In the genomic region with DNA sequence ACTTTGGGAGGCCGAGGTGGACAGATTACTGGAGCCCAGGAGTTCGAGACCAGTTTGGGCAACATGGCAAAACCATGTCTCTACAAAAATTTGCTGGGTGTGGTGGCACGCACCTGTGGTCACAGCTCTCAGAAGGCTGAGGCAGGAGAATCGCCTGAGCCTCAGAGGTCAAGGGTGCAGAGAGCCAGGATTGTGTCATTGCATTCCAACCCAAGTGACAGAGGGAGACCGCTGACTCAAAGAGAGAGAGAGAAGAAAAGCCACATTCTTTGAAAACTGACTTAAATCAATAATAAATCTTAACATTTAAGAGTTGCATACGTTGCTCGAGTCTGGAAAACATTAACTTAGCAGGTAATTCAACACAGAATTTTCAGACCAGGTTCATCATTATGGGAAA, we compare ENCODE assay signal across 14 cellular contexts.
DNase-seq lines count a peak whose midpoint lies in the region; ATAC-seq lines count a peak whose summit lies in the region.
"Had no signal": no experiment of that assay in that cellular context is flagged by ENCODE, and none has a peak within 500 bp of the region (broad histone marks: within the 10 kb centered on the region; RNA-seq: fewer than 3 reads in every experiment).

No MANE protein-coding gene starts in this region.

- DNase-seq in Caki2 (ENCODE audit: low read depth): peak; percentile 81
- DNase-seq in activated T-helper 2 cell treated with anti-CD3 and anti-CD28 coated beads, Interferon-gamma antibody, Interleukin-2, Interleukin-4, amounts not matched to agents 10 μg/mL and 5 μg/mL and 100 μg/mL, durations not matched to agents 14 hours and 24 hours and 36 hours (ENCODE audit: low spot score): no peak
- DNase-seq in retina: no peak
- DNase-seq in NCI-H2081 (lab: John Stamatoyannopoulos, UW): no peak
- DNase-seq in SHP77 (lab: John Stamatoyannopoulos, UW): no peak
- DNase-seq: activated naive CD8-positive, alpha-beta T cell treated with anti-CD3 and anti-CD28 coated beads, Interleukin-2, amount 10 ng/mL, durations not matched to agents 7 days and 5 days; cortex of kidney; GF-D8; naive thymus-derived CD8-positive, alpha-beta T cell; NCI-H1436 treated with DMSO at 0.1 percent for 48 hours; stimulated activated CD4-positive, alpha-beta T cell treated with anti-CD3 and anti-CD28 coated beads, Interleukin-15, amount 100 ng/mL, for 24 hours had no signal

- H3K27me3 Mint-ChIP-seq in activated T-helper 2 cell treated with anti-CD3 and anti-CD28 coated beads, Interferon-gamma antibody, Interleukin-2, Interleukin-4, amounts not matched to agents 10 μg/mL and 5 μg/mL and 100 μg/mL, durations not matched to agents 14 hours and 24 hours and 36 hours (ENCODE audit: low read depth): no peaks in the 10 kb centered on the region

- no peak overlapping the region for H3K4me3 Mint-ChIP-seq in activated T-helper 2 cell treated with anti-CD3 and anti-CD28 coated beads, Interferon-gamma antibody, Interleukin-2, Interleukin-4, amounts not matched to agents 10 μg/mL and 5 μg/mL and 100 μg/mL, durations not matched to agents 14 hours and 24 hours and 36 hours (ENCODE audit: low read depth)
- H3K4me3 Mint-ChIP-seq: activated naive CD8-positive, alpha-beta T cell treated with anti-CD3 and anti-CD28 coated beads, Interleukin-2, amount 10 ng/mL, durations not matched to agents 7 days and 5 days; naive thymus-derived CD8-positive, alpha-beta T cell had no signal

- peak overlapping the region; percentile 42 for H3K27ac Mint-ChIP-seq in activated T-helper 2 cell treated with anti-CD3 and anti-CD28 coated beads, Interferon-gamma antibody, Interleukin-2, Interleukin-4, amounts not matched to agents 10 μg/mL and 5 μg/mL and 100 μg/mL, durations not matched to agents 14 hours and 24 hours and 36 hours
- H3K27ac Mint-ChIP-seq: activated naive CD8-positive, alpha-beta T cell treated with anti-CD3 and anti-CD28 coated beads, Interleukin-2, amount 10 ng/mL, durations not matched to agents 7 days and 5 days had no signal

- ATAC-seq in GM18907 (IDR thresholded peaks at IDR 0.05; ENCODE audit: unreplicated experiment) (peak; percentile 88), HG03175 (IDR thresholded peaks at IDR 0.05; ENCODE audit: unreplicated experiment) (peak; percentile 89), HG03354 (IDR thresholded peaks at IDR 0.05; ENCODE audit: poor library complexity, severe bottlenecking, unreplicated experiment) (no peak)
- ATAC-seq: naive thymus-derived CD8-positive, alpha-beta T cell had no signal

- in situ Hi-C loops in Caki2 (cut with HindIII; ENCODE audit: low pct_unique_long_range_greater_than_20kb, low sequenced_read_pairs): no loop called here

- no peaks in the 10 kb centered on the region for H3K9me3 Mint-ChIP-seq in activated T-helper 2 cell treated with anti-CD3 and anti-CD28 coated beads, Interferon-gamma antibody, Interleukin-2, Interleukin-4, amounts not matched to agents 10 μg/mL and 5 μg/mL and 100 μg/mL, durations not matched to agents 14 hours and 24 hours and 36 hours
- H3K9me3 Mint-ChIP-seq: activated naive CD8-positive, alpha-beta T cell treated with anti-CD3 and anti-CD28 coated beads, Interleukin-2, amount 10 ng/mL, durations not matched to agents 7 days and 5 days; naive thymus-derived CD8-positive, alpha-beta T cell had no signal

- no peaks in the 10 kb centered on the region for H3K36me3 Mint-ChIP-seq in activated T-helper 2 cell treated with anti-CD3 and anti-CD28 coated beads, Interferon-gamma antibody, Interleukin-2, Interleukin-4, amounts not matched to agents 10 μg/mL and 5 μg/mL and 100 μg/mL, durations not matched to agents 14 hours and 24 hours and 36 hours (ENCODE audit: low read depth)
- H3K36me3 Mint-ChIP-seq: activated naive CD8-positive, alpha-beta T cell treated with anti-CD3 and anti-CD28 coated beads, Interleukin-2, amount 10 ng/mL, durations not matched to agents 7 days and 5 days; naive thymus-derived CD8-positive, alpha-beta T cell had no signal

- peaks cover 6% of the 10 kb centered on the region for H3K4me1 Mint-ChIP-seq in activated T-helper 2 cell treated with anti-CD3 and anti-CD28 coated beads, Interferon-gamma antibody, Interleukin-2, Interleukin-4, amounts not matched to agents 10 μg/mL and 5 μg/mL and 100 μg/mL, durations not matched to agents 14 hours and 24 hours and 36 hours (ENCODE audit: low read depth)
- H3K4me1 Mint-ChIP-seq: activated naive CD8-positive, alpha-beta T cell treated with anti-CD3 and anti-CD28 coated beads, Interleukin-2, amount 10 ng/mL, durations not matched to agents 7 days and 5 days; naive thymus-derived CD8-positive, alpha-beta T cell had no signal

- intact Hi-C loops in activated T-helper 2 cell treated with anti-CD3 and anti-CD28 coated beads, Interferon-gamma antibody, Interleukin-2, Interleukin-4, amounts not matched to agents 10 μg/mL and 5 μg/mL and 100 μg/mL, durations not matched to agents 14 hours and 24 hours and 36 hours (cut with micrococcal nuclease): loop anchor here (5.0 kb wide), 1 partner anchor 35 kb away; no protein-coding TSS in a partner anchor
